In the genomic region with DNA sequence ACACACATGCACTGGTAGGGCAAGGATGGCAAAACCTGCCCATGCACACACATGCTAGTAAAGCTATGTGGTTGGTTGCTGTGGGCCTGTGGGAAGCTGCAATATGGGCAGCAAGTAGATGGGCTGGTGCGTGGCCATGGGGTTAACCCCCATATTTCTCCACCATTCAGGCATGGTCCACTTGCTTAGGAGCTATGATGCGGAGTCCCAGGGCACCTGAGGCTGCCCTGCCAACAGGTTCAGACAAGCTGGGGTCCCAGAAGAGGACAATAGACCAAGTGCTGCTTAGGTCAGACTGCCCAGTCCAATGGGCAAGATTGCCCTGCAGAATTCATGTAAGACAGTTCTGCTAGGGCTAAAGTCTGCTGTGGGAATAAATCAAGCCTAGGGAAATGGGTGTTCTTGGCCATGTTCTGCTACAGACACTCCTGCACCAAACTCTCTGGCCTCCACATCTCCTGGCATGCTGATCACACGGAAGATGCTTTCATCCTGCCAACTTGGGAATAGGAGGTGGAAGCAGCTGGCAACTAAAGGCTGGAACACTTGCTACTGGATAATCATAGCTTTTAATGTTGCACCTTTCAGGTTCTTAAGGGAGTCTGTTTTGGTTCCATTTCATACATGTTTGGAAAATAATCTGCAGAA, we compare ENCODE assay signal across 15 cellular contexts.
DNase-seq lines count a peak whose midpoint lies in the region; ATAC-seq and TF ChIP-seq lines count a peak whose summit lies in the region.
"Had no signal": no experiment of that assay in that cellular context is flagged by ENCODE, and none has a peak within 500 bp of the region (broad histone marks: within the 10 kb centered on the region; RNA-seq: fewer than 3 reads in every experiment).

No MANE protein-coding gene starts in this region.

- ATAC-seq in left ventricle myocardium superior: no peak
- no peak for ATAC-seq in heart right ventricle
- ATAC-seq in stimulated activated effector memory CD8-positive, alpha-beta T cell treated with anti-CD3 and anti-CD28 coated beads, Interleukin-12 subunit alpha, Interleukin-12 subunit beta, amount 100 ng/mL, for 72 hours: peak; percentile 39
- ATAC-seq in HG03521 (IDR thresholded peaks at IDR 0.05; ENCODE audit: unreplicated experiment): no peak

- no peak overlapping the region for H3K4me3 Mint-ChIP-seq in stimulated activated effector memory CD8-positive, alpha-beta T cell treated with anti-CD3 and anti-CD28 coated beads, Interleukin-12 subunit alpha, Interleukin-12 subunit beta, amount 100 ng/mL, for 72 hours
- H3K4me3 Mint-ChIP-seq: B cell; CD4-positive, alpha-beta T cell had no signal

- no peak overlapping the region for H3K27ac Mint-ChIP-seq in stimulated activated effector memory CD8-positive, alpha-beta T cell treated with anti-CD3 and anti-CD28 coated beads, Interleukin-12 subunit alpha, Interleukin-12 subunit beta, amount 100 ng/mL, for 72 hours
- H3K27ac Mint-ChIP-seq: B cell; CD4-positive, alpha-beta T cell had no signal

- no peaks in the 10 kb centered on the region for H3K36me3 Mint-ChIP-seq in stimulated activated effector memory CD8-positive, alpha-beta T cell treated with anti-CD3 and anti-CD28 coated beads, Interleukin-12 subunit alpha, Interleukin-12 subunit beta, amount 100 ng/mL, for 72 hours

- 82 to 83% methylated on average over 3 of the region's 3 CpGs for WGBS in heart right ventricle, 2 donors

- intact Hi-C loops in left ventricle myocardium superior (cut with micrococcal nuclease) (no loop called here), heart right ventricle (cut with DNase I) (no loop called here)

- H3K36me3 ChIP-seq in heart right ventricle: no peaks in the 10 kb centered on the region

- no peaks in the 10 kb centered on the region for H3K4me1 Mint-ChIP-seq in stimulated activated effector memory CD8-positive, alpha-beta T cell treated with anti-CD3 and anti-CD28 coated beads, Interleukin-12 subunit alpha, Interleukin-12 subunit beta, amount 100 ng/mL, for 72 hours
- H3K4me1 Mint-ChIP-seq: B cell had no signal

- H3K4me3 ChIP-seq in heart right ventricle: no peak overlapping the region

- no peaks in the 10 kb centered on the region for H3K27me3 ChIP-seq in heart right ventricle

- H3K27ac ChIP-seq in heart right ventricle: no peak overlapping the region

- no peaks in the 10 kb centered on the region for H3K4me1 ChIP-seq in heart right ventricle

- DNase-seq in left ventricle myocardium superior (peak; percentile 17), heart right ventricle (no peak), middle frontal gyrus (ENCODE audit: extremely low spot score, low spot score) (peak; percentile 29), NCI-H128 (lab: John Stamatoyannopoulos, UW; ENCODE audit: unreplicated experiment) (no peak)
- DNase-seq in stimulated activated effector memory CD8-positive, alpha-beta T cell treated with anti-CD3 and anti-CD28 coated beads, Interleukin-12 subunit alpha, Interleukin-12 subunit beta, amount 100 ng/mL, for 72 hours (ENCODE audit: low spot score in 2 of 2): no peak
- DNase-seq in stimulated activated CD8-positive, alpha-beta memory T cell treated with anti-CD3 and anti-CD28 coated beads, Interleukin-4, amount 100 ng/mL, for 48 hours: no peak
- DNase-seq: C1 segment of cervical spinal cord; Calu3; CD4-positive, alpha-beta T cell; DMS153; DND-41; GDM1; IMR-90 had no signal

- no peaks in the 10 kb centered on the region for H3K9me3 ChIP-seq in heart right ventricle

- no peak for TF ChIP-seq CTCF in heart right ventricle (IDR thresholded peaks at IDR 0.05)

- no peaks in the 10 kb centered on the region for H3K9me3 Mint-ChIP-seq in stimulated activated effector memory CD8-positive, alpha-beta T cell treated with anti-CD3 and anti-CD28 coated beads, Interleukin-12 subunit alpha, Interleukin-12 subunit beta, amount 100 ng/mL, for 72 hours
- H3K9me3 Mint-ChIP-seq: CD4-positive, alpha-beta T cell had no signal

Comparison
In these comparisons a context has a peak if more than half of its experiments do, and no peak if none do; other contexts are left out.
1. DNase-seq: peak in left ventricle myocardium superior (single experiment) and middle frontal gyrus (single experiment); none in heart right ventricle (0 of 2), stimulated activated effector memory CD8-positive, alpha-beta T cell treated with anti-CD3 and anti-CD28 coated beads, Interleukin-12 subunit alpha, Interleukin-12 subunit beta, amount 100 ng/mL, for 72 hours (0 of 2), NCI-H128 (single experiment) and stimulated activated CD8-positive, alpha-beta memory T cell treated with anti-CD3 and anti-CD28 coated beads, Interleukin-4, amount 100 ng/mL, for 48 hours (single experiment).